In the genomic region with DNA sequence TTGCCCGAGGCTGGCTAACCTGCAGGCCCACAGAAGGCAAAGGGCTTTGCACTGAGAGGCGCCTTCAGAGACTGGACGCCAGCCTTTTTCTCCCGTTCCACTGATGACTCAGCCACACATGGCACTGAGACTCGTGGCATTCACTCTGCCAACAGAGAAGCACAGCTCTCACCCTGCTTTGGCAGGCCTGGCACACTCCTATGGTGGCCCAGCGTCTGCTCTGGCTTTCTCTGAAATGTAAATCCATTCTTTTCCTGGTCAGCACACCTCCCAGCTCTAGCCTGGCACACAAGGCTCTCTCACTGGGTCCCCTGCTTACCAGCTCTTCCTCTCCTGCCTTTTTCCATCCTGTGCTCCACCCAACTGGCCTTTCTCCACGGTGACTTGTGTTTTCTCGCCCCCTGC, we compare ENCODE assay signal across 10 cellular contexts. TPM values are rescaled to one million over a fixed set of nuclear protein-coding genes. Genes with fewer than 3 reads are reported as not detected.
A peak's percentile ranks its signal among the peaks of the same experiment; 100 is the strongest.
DNase-seq lines count a peak whose midpoint lies in the region; ATAC-seq, FAIRE-seq and TF ChIP-seq lines count a peak whose summit lies in the region.
"Had no signal": no experiment of that assay in that cellular context is flagged by ENCODE, and none has a peak within 500 bp of the region (broad histone marks: within the 10 kb centered on the region; RNA-seq: fewer than 3 reads in every experiment).

No MANE protein-coding gene starts in this region.

- no peak for FAIRE-seq in GM12891 (lab: Jason Lieb, UNC)

- H3K4me1 ChIP-seq in PC-9 (replicated peaks; ENCODE audit: insufficient read depth) (peaks cover 4% of the 10 kb centered on the region; the same call in 1 of the 2 replicates), esophagus squamous epithelium (peaks cover 0 to 14% (median 4%) of the 10 kb centered on the region in 3 donors), osteoblast (ENCODE audit: insufficient read depth, low read length) (peaks cover 14% of the 10 kb centered on the region)

- H2AFZ ChIP-seq in PC-9 (peak overlapping the region; percentile 69; the same call in 1 of the 2 replicates), osteoblast (ENCODE audit: low read length) (peak overlapping the region; percentile 99)

- TF ChIP-seq POLR2A in esophagus squamous epithelium (IDR thresholded peaks at IDR 0.05): no peak
- TF ChIP-seq POLR2A in GM12891 (IDR thresholded peaks at IDR 0.05; ENCODE audit: low read depth, low read length): no peak

- no peaks in the 10 kb centered on the region for H3K4me1 Mint-ChIP-seq in naive thymus-derived CD8-positive, alpha-beta T cell

- POLR2A ChIA-PET in PC-9 (lab: Charles Lee; ENCODE audit: unreplicated experiment): interaction anchor here (0.5 to 0.9 kb wide), 2 partner anchors 146 to 376 kb away, joined by 4 read pairs; no protein-coding TSS in a partner anchor
- POLR2A ChIA-PET in naive thymus-derived CD8-positive, alpha-beta T cell (lab: Charles Lee): no interaction called here

- H3K9me3 ChIP-seq in PC-9 (ENCODE audit: insufficient read depth, low read depth) (no peaks in the 10 kb centered on the region), esophagus squamous epithelium (no peaks in the 10 kb centered on the region), osteoblast (ENCODE audit: low read depth, low read length) (no peaks in the 10 kb centered on the region)

- H3F3A ChIP-seq in PC-9 (ENCODE audit: insufficient read depth, low read depth): no peaks in the 10 kb centered on the region

- H3K9me2 ChIP-seq in PC-9 (ENCODE audit: insufficient read depth): no peaks in the 10 kb centered on the region

- TF ChIP-seq CTCF in PC-9 (conservative IDR thresholded peaks at IDR 0.05) (no peak), esophagus squamous epithelium (IDR thresholded peaks at IDR 0.05) (no peak), osteoblast (IDR thresholded peaks at IDR 0.05; ENCODE audit: extremely low read depth, low read depth, low read length) (no peak)

- no peak overlapping the region for H3K4me3 Mint-ChIP-seq in naive thymus-derived CD8-positive, alpha-beta T cell

- H3K27ac Mint-ChIP-seq in naive thymus-derived CD8-positive, alpha-beta T cell: peak overlapping the region in 1 of 10 donors; percentile 63

- no peak overlapping the region for H3K4me2 ChIP-seq in PC-9
- H3K4me2 ChIP-seq in osteoblast (ENCODE audit: insufficient read depth, low read length): peak overlapping the region; percentile 55

- intact Hi-C loops in PC-9 (cut with micrococcal nuclease; ENCODE audit: unreplicated experiment): no loop called here
- intact Hi-C loops in esophagus squamous epithelium (cut with DNase I): no loop called here

- no peak for ATAC-seq in naive thymus-derived CD8-positive, alpha-beta T cell

- H3K9me3 Mint-ChIP-seq in naive thymus-derived CD8-positive, alpha-beta T cell: no peaks in the 10 kb centered on the region

- peak; percentile 73 for DNase-seq in AG20443 (ENCODE audit: low spot score)
- DNase-seq in PC-9: peak in 1 of 2 experiments; percentile 41
- no peak for DNase-seq in esophagus squamous epithelium (lab: John Stamatoyannopoulos, UW)
- DNase-seq in osteoblast (ENCODE audit: insufficient read length, low spot score, missing footprints): peak; percentile 94
- no peak for DNase-seq in germinal center (ENCODE audit: low spot score)
- DNase-seq in activated CD4-positive, alpha-beta T cell treated with anti-CD3 and anti-CD28 coated beads, Interleukin-2, amount 50 U/mL, for 1 hour: no peak
- DNase-seq in GM12891 (ENCODE audit: insufficient read length, low spot score): no peak
- DNase-seq in naive thymus-derived CD8-positive, alpha-beta T cell: no peak
- DNase-seq: Karpas-422, T-helper 1 cell had no signal

- WGBS in esophagus squamous epithelium, 2 donors: 15 to 45% methylated on average over 8 of the region's 8 CpGs

- H3K4me3 ChIP-seq in PC-9 (no peak overlapping the region), esophagus squamous epithelium (no peak overlapping the region), osteoblast (ENCODE audit: insufficient read depth, low read length) (peak overlapping the region; percentile 16)

- H3K36me3 ChIP-seq in PC-9 (ENCODE audit: low read depth) (no peaks in the 10 kb centered on the region), esophagus squamous epithelium (no peaks in the 10 kb centered on the region), osteoblast (ENCODE audit: insufficient read depth, low read length) (no peaks in the 10 kb centered on the region)

- no peaks in the 10 kb centered on the region for H3K79me2 ChIP-seq in PC-9 (ENCODE audit: low read depth)
- no peaks in the 10 kb centered on the region for H3K79me2 ChIP-seq in osteoblast (ENCODE audit: insufficient read depth, low read length)

- H3K36me3 Mint-ChIP-seq in naive thymus-derived CD8-positive, alpha-beta T cell: no peaks in the 10 kb centered on the region

- no TSS peak for BruUV-seq in PC-9 (replicated peaks; lab: Mats Ljungman, UMichigan)

- CTCF ChIA-PET in PC-9 (lab: Charles Lee): interaction anchor here (0.6 kb wide), 1 partner anchor 18 kb away, joined by 4 read pairs; no protein-coding TSS in a partner anchor

- H3K27ac ChIP-seq in PC-9: peak overlapping the region; percentile 31; the same call in 1 of the 2 replicates
- H3K27ac ChIP-seq in esophagus squamous epithelium: peak overlapping the region in 3 of 4 donors; percentile 45 to 62 (median 54)
- H3K27ac ChIP-seq in osteoblast (ENCODE audit: low read depth, low read length): peak overlapping the region; percentile 94

- peaks cover 0 to 20% (median 4%) of the 10 kb centered on the region in 5 donors for H3K27me3 Mint-ChIP-seq in naive thymus-derived CD8-positive, alpha-beta T cell

- H3K27me3 ChIP-seq in PC-9 (ENCODE audit: insufficient read depth, low read depth) (no peaks in the 10 kb centered on the region), esophagus squamous epithelium (no peaks in the 10 kb centered on the region), osteoblast (ENCODE audit: insufficient read depth, low read length) (no peaks in the 10 kb centered on the region)

- H4K20me1 ChIP-seq in PC-9 (ENCODE audit: insufficient read depth): no peaks in the 10 kb centered on the region
- H4K20me1 ChIP-seq in osteoblast (ENCODE audit: insufficient read depth, low read length): no peaks in the 10 kb centered on the region

TF ChIP-seq in GM12891, 5 proteins besides CTCF, POLR2A, EP300 and RAD21:
- TF ChIP-seq POLR2AphosphoS5 (IDR thresholded peaks at IDR 0.05; ENCODE audit: low read depth, low read length) (no peak), POU2F2 (IDR thresholded peaks at IDR 0.05; ENCODE audit: low read depth, low read length) (no peak), SPI1 (IDR thresholded peaks at IDR 0.05; ENCODE audit: low read depth, low read length) (no peak), TAF1 (IDR thresholded peaks at IDR 0.05; ENCODE audit: low read depth, low read length) (no peak), PAX5 (IDR thresholded peaks at IDR 0.05; ENCODE audit: insufficient read depth, low read length, severe bottlenecking) (no peak)

RNA-seq across cellular contexts. Expression of gene MELK, which starts 5.9 kb away (rescaled TPM):
- total RNA-seq in PC-9 (2021) (25.1 and 48.1 TPM in 2 replicates), esophagus squamous epithelium (10 to 100 TPM in 2 of 4 donors, 1 to 10 TPM in 2; 5.0 to 21.1 (median 12.4) TPM), osteoblast (8.3 and 9.4 TPM in 2 replicates)
- polyA plus RNA-seq in GM12891 (2012; ENCODE audit: low read depth, missing spikeins): 18.1 TPM
- total RNA-seq in naive thymus-derived CD8-positive, alpha-beta T cell: not detected
- not detected for polyA plus RNA-seq in naive thymus-derived CD8-positive, alpha-beta T cell

Comparison
In these comparisons a context has a peak if more than half of its experiments do, and no peak if none do; other contexts are left out.
1. DNase-seq: peak in AG20443 (single experiment) and osteoblast (single experiment); none in esophagus squamous epithelium (single experiment), germinal center (single experiment), activated CD4-positive, alpha-beta T cell treated with anti-CD3 and anti-CD28 coated beads, Interleukin-2, amount 50 U/mL, for 1 hour (single experiment), GM12891 (single experiment) and naive thymus-derived CD8-positive, alpha-beta T cell (0 of 10).
2. H3K27ac ChIP-seq: peak in every context shown above with its lines; median percentile 94 in osteoblast; 54 in esophagus squamous epithelium; 31 in PC-9.